Comparison of ENCODE assay signal across 10 cellular contexts in genomic region chr1:91805343-91805801, GRCh38.
DNase-seq lines count a peak whose midpoint lies in the region; ATAC-seq, FAIRE-seq and TF ChIP-seq lines count a peak whose summit lies in the region.
"Had no signal": no experiment of that assay in that cellular context is flagged by ENCODE, and none has a peak within 500 bp of the region (broad histone marks: within the 10 kb centered on the region; RNA-seq: fewer than 3 reads in every experiment).

No MANE protein-coding gene starts in this region.

- intact Hi-C loops in activated T-helper 1 cell treated with anti-CD3 and anti-CD28 coated beads, Interleukin-12 subunit alpha, Interleukin-12 subunit beta, Interleukin-2, Interleukin-4 antibody, amounts not matched to agents 30 ng/mL and 10 ng/mL and 1 ng/mL, durations not matched to agents 14 hours and 24 hours and 36 hours (cut with micrococcal nuclease) = loop anchor here (2.0 to 10.0 kb wide), 4 partner anchors 121 to 1169 kb away; partner anchors contain the start of gene ZNF644
- intact Hi-C loops in upper lobe of right lung (cut with DNase I) = no loop called here

- WGBS in mesendoderm (ENCODE audit: extremely low coverage, insufficient coverage, low lambda C conversion rate) = no CpG with 5 or more reads among the region's 8 CpGs

- no peaks in the 10 kb centered on the region for H3K27me3 Mint-ChIP-seq in activated naive CD4-positive, alpha-beta T cell treated with anti-CD3 and anti-CD28 coated beads, Interleukin-2, amount 50 U/mL, for 24 hours
- H3K27me3 Mint-ChIP-seq in activated T-helper 1 cell treated with anti-CD3 and anti-CD28 coated beads, Interleukin-12 subunit alpha, Interleukin-12 subunit beta, Interleukin-2, Interleukin-4 antibody, amounts not matched to agents 30 ng/mL and 10 ng/mL and 1 ng/mL, durations not matched to agents 14 hours and 24 hours and 36 hours (ENCODE audit: insufficient read depth) = peaks cover 6% of the 10 kb centered on the region

- H2BK5ac ChIP-seq in mesendoderm (ENCODE audit: low read length) = no peak overlapping the region

- H3K9me3 ChIP-seq in muscle layer of colon (ENCODE audit: low read length) (no peaks in the 10 kb centered on the region), upper lobe of right lung (no peaks in the 10 kb centered on the region)
- H3K9me3 ChIP-seq: tibial artery had no signal

- H3K4me3 Mint-ChIP-seq in activated naive CD4-positive, alpha-beta T cell treated with anti-CD3 and anti-CD28 coated beads, Interleukin-2, amount 50 U/mL, for 24 hours = peak overlapping the region; percentile 44
- H3K4me3 Mint-ChIP-seq in activated T-helper 1 cell treated with anti-CD3 and anti-CD28 coated beads, Interleukin-12 subunit alpha, Interleukin-12 subunit beta, Interleukin-2, Interleukin-4 antibody, amounts not matched to agents 30 ng/mL and 10 ng/mL and 1 ng/mL, durations not matched to agents 14 hours and 24 hours and 36 hours = no peak overlapping the region
- H3K4me3 Mint-ChIP-seq: HFFc6 had no signal

- H3K23ac ChIP-seq in mesendoderm (ENCODE audit: low read length) = no peak overlapping the region

- H3K4me3 ChIP-seq in muscle layer of colon (ENCODE audit: low read depth in 1 of 2, low read length in 2 of 2) = no peak overlapping the region
- no peak overlapping the region for H3K4me3 ChIP-seq in upper lobe of right lung
- no peak overlapping the region for H3K4me3 ChIP-seq in mesendoderm (ENCODE audit: low read length)
- H3K4me3 ChIP-seq: tibial artery had no signal

- H3K27ac ChIP-seq in muscle layer of colon (ENCODE audit: low read depth, low read length) (peak overlapping the region; percentile 41), upper lobe of right lung (no peak overlapping the region), mesendoderm (ENCODE audit: low read depth, low read length) (no peak overlapping the region)
- H3K27ac ChIP-seq: tibial artery had no signal

- no peaks in the 10 kb centered on the region for H3K9me3 Mint-ChIP-seq in activated naive CD4-positive, alpha-beta T cell treated with anti-CD3 and anti-CD28 coated beads, Interleukin-2, amount 50 U/mL, for 24 hours
- H3K9me3 Mint-ChIP-seq in activated T-helper 1 cell treated with anti-CD3 and anti-CD28 coated beads, Interleukin-12 subunit alpha, Interleukin-12 subunit beta, Interleukin-2, Interleukin-4 antibody, amounts not matched to agents 30 ng/mL and 10 ng/mL and 1 ng/mL, durations not matched to agents 14 hours and 24 hours and 36 hours = no peaks in the 10 kb centered on the region
- H3K9me3 Mint-ChIP-seq: HFFc6 had no signal

- no peaks in the 10 kb centered on the region for H3K79me1 ChIP-seq in mesendoderm (ENCODE audit: low read length)

- no peak for TF ChIP-seq POLR2A in H54 (IDR thresholded peaks at IDR 0.05; ENCODE audit: low read depth, low read length)

- peaks cover 66% of the 10 kb centered on the region for H3K4me1 Mint-ChIP-seq in activated naive CD4-positive, alpha-beta T cell treated with anti-CD3 and anti-CD28 coated beads, Interleukin-2, amount 50 U/mL, for 24 hours
- peaks cover 70% of the 10 kb centered on the region for H3K4me1 Mint-ChIP-seq in activated T-helper 1 cell treated with anti-CD3 and anti-CD28 coated beads, Interleukin-12 subunit alpha, Interleukin-12 subunit beta, Interleukin-2, Interleukin-4 antibody, amounts not matched to agents 30 ng/mL and 10 ng/mL and 1 ng/mL, durations not matched to agents 14 hours and 24 hours and 36 hours (ENCODE audit: low read depth)

- ATAC-seq in upper lobe of right lung = peak; percentile 30

- H4K5ac ChIP-seq in mesendoderm (ENCODE audit: low read length) = no peak overlapping the region

- no peaks in the 10 kb centered on the region for H3K79me2 ChIP-seq in mesendoderm (ENCODE audit: control insufficient read depth, insufficient read depth, low read length)

- no peak for TF ChIP-seq CTCF in upper lobe of right lung (IDR thresholded peaks at IDR 0.05)

- no peak for FAIRE-seq in H54 (lab: Jason Lieb, UNC)

- H3K27me3 ChIP-seq in muscle layer of colon (ENCODE audit: control insufficient read depth in 1 of 2, insufficient read depth in 2 of 2, low read length in 2 of 2) (no peaks in the 10 kb centered on the region), upper lobe of right lung (no peaks in the 10 kb centered on the region), mesendoderm (ENCODE audit: insufficient read depth, low read length, poor library complexity) (no peaks in the 10 kb centered on the region)
- H3K27me3 ChIP-seq: tibial artery had no signal

- no peak overlapping the region for H2BK120ac ChIP-seq in mesendoderm (ENCODE audit: low read depth, low read length)

- no peak overlapping the region for H4K8ac ChIP-seq in mesendoderm (ENCODE audit: low read depth, low read length)

- no peak overlapping the region for H3K4me2 ChIP-seq in mesendoderm (ENCODE audit: low read length)

- no peak overlapping the region for H2BK15ac ChIP-seq in mesendoderm (replicated peaks; ENCODE audit: low read depth)

- no peak overlapping the region for H3K9ac ChIP-seq in muscle layer of colon (ENCODE audit: low read length)
- no peak overlapping the region for H3K9ac ChIP-seq in mesendoderm (ENCODE audit: low read length)

- H3K36me3 ChIP-seq in muscle layer of colon (ENCODE audit: insufficient read depth, low read length) (no peaks in the 10 kb centered on the region), upper lobe of right lung (no peaks in the 10 kb centered on the region), mesendoderm (ENCODE audit: control insufficient read depth, insufficient read depth, low read length) (no peaks in the 10 kb centered on the region)
- H3K36me3 ChIP-seq: tibial artery had no signal

- H3K56ac ChIP-seq in mesendoderm (ENCODE audit: low read length) = no peak overlapping the region

- peaks cover 5% of the 10 kb centered on the region for H3K36me3 Mint-ChIP-seq in activated naive CD4-positive, alpha-beta T cell treated with anti-CD3 and anti-CD28 coated beads, Interleukin-2, amount 50 U/mL, for 24 hours
- peaks cover 25% of the 10 kb centered on the region for H3K36me3 Mint-ChIP-seq in activated T-helper 1 cell treated with anti-CD3 and anti-CD28 coated beads, Interleukin-12 subunit alpha, Interleukin-12 subunit beta, Interleukin-2, Interleukin-4 antibody, amounts not matched to agents 30 ng/mL and 10 ng/mL and 1 ng/mL, durations not matched to agents 14 hours and 24 hours and 36 hours (ENCODE audit: low read depth)

- H3K4ac ChIP-seq in mesendoderm (ENCODE audit: low read depth, low read length) = no peak overlapping the region

- no peak overlapping the region for H3K27ac Mint-ChIP-seq in activated naive CD4-positive, alpha-beta T cell treated with anti-CD3 and anti-CD28 coated beads, Interleukin-2, amount 50 U/mL, for 24 hours
- H3K27ac Mint-ChIP-seq in activated T-helper 1 cell treated with anti-CD3 and anti-CD28 coated beads, Interleukin-12 subunit alpha, Interleukin-12 subunit beta, Interleukin-2, Interleukin-4 antibody, amounts not matched to agents 30 ng/mL and 10 ng/mL and 1 ng/mL, durations not matched to agents 14 hours and 24 hours and 36 hours = peak overlapping the region; percentile 57
- H3K27ac Mint-ChIP-seq: HFFc6 had no signal

- no peak for DNase-seq in activated naive CD4-positive, alpha-beta T cell treated with Interleukin-2 at 50 U/mL for 16 hours
- no peak for DNase-seq in activated T-helper 1 cell treated with anti-CD3 and anti-CD28 coated beads, Interleukin-12 subunit alpha, Interleukin-12 subunit beta, Interleukin-2, Interleukin-4 antibody, amounts not matched to agents 30 ng/mL and 10 ng/mL and 1 ng/mL, durations not matched to agents 14 hours and 24 hours and 36 hours (ENCODE audit: low spot score)
- no peak for DNase-seq in upper lobe of right lung
- no peak for DNase-seq in NCI-H187 treated with DMSO at 0.1 percent for 48 hours (lab: John Stamatoyannopoulos, UW)
- no peak for DNase-seq in mesendoderm
- no peak for DNase-seq in H54 (ENCODE audit: insufficient read length, low spot score)
- DNase-seq: HFFc6, tibial artery had no signal

- no peak overlapping the region for H2AK5ac ChIP-seq in mesendoderm (ENCODE audit: low read length)

- no peak overlapping the region for H3K18ac ChIP-seq in mesendoderm (ENCODE audit: low read length)

- H3K4me1 ChIP-seq in muscle layer of colon (ENCODE audit: insufficient read depth, low read length) (peaks cover 67% of the 10 kb centered on the region), upper lobe of right lung (peaks cover 33% of the 10 kb centered on the region), mesendoderm (ENCODE audit: control insufficient read depth, low read depth, low read length) (no peaks in the 10 kb centered on the region)
